ENCODE assay signal across 9 cellular contexts in the genomic region with DNA sequence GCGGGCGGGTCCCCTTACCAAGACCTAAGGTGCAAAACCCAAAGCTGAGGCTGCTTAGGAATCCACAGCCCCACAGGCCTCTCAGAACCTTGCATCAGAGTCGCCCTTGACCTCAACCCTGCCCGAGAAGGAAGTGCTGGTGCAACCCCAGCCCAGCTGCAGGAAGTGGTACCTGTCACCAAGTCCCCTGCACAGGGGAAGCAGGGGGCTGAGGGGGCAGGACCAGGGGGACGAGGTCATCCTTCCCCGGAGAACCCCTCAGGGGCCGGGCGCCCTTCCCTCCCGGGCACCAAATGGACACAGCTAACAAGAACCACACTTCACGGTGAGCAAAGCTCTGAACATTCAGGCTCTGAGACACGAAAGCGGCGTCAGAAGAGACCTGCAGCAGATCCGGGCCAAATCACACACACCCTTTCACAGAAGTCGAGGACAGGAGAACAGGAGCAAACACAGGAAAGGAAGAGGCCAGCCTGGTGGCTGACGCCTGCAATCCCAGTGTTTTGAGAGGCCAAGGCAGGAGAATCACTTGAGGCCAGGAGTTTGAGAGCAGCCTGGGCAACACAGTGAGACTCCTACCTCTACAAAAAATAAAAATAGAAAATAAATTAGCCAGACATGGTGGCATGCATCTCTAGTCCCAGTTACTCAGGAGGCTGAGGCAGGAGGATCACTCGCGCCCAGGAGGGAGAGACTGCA.
DNase-seq lines count a peak whose midpoint lies in the region; ATAC-seq and TF ChIP-seq lines count a peak whose summit lies in the region.
"Had no signal": no experiment of that assay in that cellular context is flagged by ENCODE, and none has a peak within 500 bp of the region (broad histone marks: within the 10 kb centered on the region; RNA-seq: fewer than 3 reads in every experiment).

No MANE protein-coding gene starts in this region.

- no peaks in the 10 kb centered on the region for H3K27me3 ChIP-seq in Loucy (ENCODE audit: insufficient read depth, low read length, poor library complexity, severe bottlenecking)

- H3K4me2 ChIP-seq in Loucy (ENCODE audit: low read depth, low read length, poor library complexity, severe bottlenecking), result peak overlapping the region; percentile 78

- peaks cover 3% of the 10 kb centered on the region; the same call in 1 of the 2 replicates for H3K36me3 ChIP-seq in Loucy (ENCODE audit: insufficient read depth, low read length)

- H3K4me1 ChIP-seq in Loucy (ENCODE audit: insufficient read depth, low read length, poor library complexity, severe bottlenecking), result peaks cover 59% of the 10 kb centered on the region

- ATAC-seq in GM18873 (IDR thresholded peaks at IDR 0.05; ENCODE audit: low FRiP score, unreplicated experiment) (peak; percentile 43), HG03457 (IDR thresholded peaks at IDR 0.05; ENCODE audit: unreplicated experiment) (no peak), HG03025 (IDR thresholded peaks at IDR 0.05; ENCODE audit: low FRiP score, unreplicated experiment) (no peak), HG02852 (IDR thresholded peaks at IDR 0.05; ENCODE audit: unreplicated experiment) (no peak)

- H3K4me3 ChIP-seq in Loucy (ENCODE audit: low read length, poor library complexity, severe bottlenecking), result peak overlapping the region; percentile 58
- H3K4me3 ChIP-seq in skin epidermis, result peak overlapping the region in 1 of 7 experiments; percentile 9

- TF ChIP-seq CTCF in Loucy (conservative IDR thresholded peaks at IDR 0.05; ENCODE audit: low read length), result no peak

- H3K79me2 ChIP-seq in Loucy (ENCODE audit: insufficient read depth, low read length), result peaks cover 70% of the 10 kb centered on the region

- DNase-seq in activated T-helper 1 cell treated with Interleukin-2 at 50 U/mL for 16 hours (ENCODE audit: low read depth), result peak; percentile 47
- no peak for DNase-seq in NCI-H345 (lab: John Stamatoyannopoulos, UW)
- DNase-seq: kidney glomerular epithelial cell had no signal

- H3K9ac ChIP-seq in Loucy (ENCODE audit: low read depth, low read length, poor library complexity, severe bottlenecking), result peak overlapping the region; percentile 67

- H3F3A ChIP-seq in Loucy (ENCODE audit: low read depth), result 0 out of 2 replicates have a peak, but pooled peaks cover 4% of the 10 kb centered on the region

- peak overlapping the region in 17 of 21 experiments; percentile 23 to 91 (median 73) for H3K27ac ChIP-seq in skin epidermis

- H3K9me3 ChIP-seq in Loucy (ENCODE audit: insufficient read depth, low read depth, low read length), result no peaks in the 10 kb centered on the region

- H2AFZ ChIP-seq in Loucy (ENCODE audit: low read length), result no peak overlapping the region

- H3K9me2 ChIP-seq in Loucy (replicated peaks; ENCODE audit: low read depth, low read length), result no peaks in the 10 kb centered on the region

- H4K20me1 ChIP-seq in Loucy (ENCODE audit: insufficient read depth, low read length, poor library complexity, severe bottlenecking), result peaks cover 5% of the 10 kb centered on the region
